9 cellular contexts compared by ENCODE assay signal in the genomic region with DNA sequence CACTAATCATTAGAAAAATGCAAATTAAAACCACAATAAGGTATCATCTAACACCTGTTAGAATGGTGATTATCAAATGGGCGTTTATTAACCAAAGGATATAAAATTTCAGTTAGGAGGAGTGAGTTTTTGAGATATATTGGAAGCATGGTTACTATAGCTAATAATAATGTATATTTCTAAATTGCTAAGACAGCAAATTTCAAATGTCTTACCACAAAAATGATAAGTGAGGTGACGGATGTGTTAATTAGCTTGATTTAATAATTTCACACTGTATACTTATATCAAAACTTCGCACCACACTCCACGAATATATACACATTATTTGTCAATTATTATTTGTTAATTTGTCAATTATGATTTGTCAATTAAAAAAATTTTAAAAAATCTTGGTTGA.
"Had no signal": no experiment of that assay in that cellular context is flagged by ENCODE, and none has a peak within 500 bp of the region (broad histone marks: within the 10 kb centered on the region; RNA-seq: fewer than 3 reads in every experiment).

No MANE protein-coding gene starts in this region.

- H3K4me3 ChIP-seq: GM23248, HAP-1 had no signal

- DNase-seq: GM23248, GOT3, H7, HFFc6, Kasumi-1, KG1 had no signal

- H3K27ac ChIP-seq: GM23248, HL-60 had no signal

- H3K9me3 ChIP-seq: HAP-1 had no signal

- ATAC-seq: HCT116 had no signal

- H3K9ac ChIP-seq: GM23248 had no signal

- H3K4me1 ChIP-seq: HAP-1 had no signal

- H2AFZ ChIP-seq: GM23248 had no signal

- H3K36me3 ChIP-seq: HAP-1 had no signal
